In genomic region chr5:59764361-59764760, GRCh38 we compare ENCODE assay signal across 13 cellular contexts.
"Had no signal": no experiment of that assay in that cellular context is flagged by ENCODE, and none has a peak within 500 bp of the region (broad histone marks: within the 10 kb centered on the region; RNA-seq: fewer than 3 reads in every experiment).

No MANE protein-coding gene starts in this region.

- H3K9me3 Mint-ChIP-seq: activated naive CD4-positive, alpha-beta T cell treated with anti-CD3 and anti-CD28 coated beads, Interleukin-2, amount 50 U/mL, for 24 hours; natural killer cell had no signal

- H3K9me3 ChIP-seq: tibial nerve, vagina had no signal

- H3K36me3 ChIP-seq: tibial nerve, vagina had no signal

- DNase-seq: activated effector memory CD4-positive, alpha-beta T cell treated with Interleukin-2 at 50 U/mL for 16 hours; dorsolateral prefrontal cortex; natural killer cell; nucleus accumbens; posterior cingulate gyrus; retina; stimulated activated CD4-positive, alpha-beta T cell treated with anti-CD3 and anti-CD28 coated beads, Interleukin-15, amount 100 ng/mL, for 24 hours; stimulated activated CD4-positive, alpha-beta T cell treated with anti-CD3 and anti-CD28 coated beads, Interleukin-4, amount 100 ng/mL, for 1 hour; stimulated activated naive CD4-positive, alpha-beta T cell treated with Interleukin-2 at 50 U/mL for 16 hours; substantia nigra had no signal

- H3K4me3 ChIP-seq: dorsolateral prefrontal cortex, tibial nerve, vagina had no signal

- ATAC-seq: natural killer cell had no signal

- H3K27ac ChIP-seq: dorsolateral prefrontal cortex, tibial nerve, vagina had no signal

- H3K27me3 ChIP-seq: dorsolateral prefrontal cortex, tibial nerve, vagina had no signal

- H3K27ac Mint-ChIP-seq: activated naive CD4-positive, alpha-beta T cell treated with anti-CD3 and anti-CD28 coated beads, Interleukin-2, amount 50 U/mL, for 24 hours; natural killer cell had no signal

- H3K36me3 Mint-ChIP-seq: activated naive CD4-positive, alpha-beta T cell treated with anti-CD3 and anti-CD28 coated beads, Interleukin-2, amount 50 U/mL, for 24 hours; natural killer cell had no signal

- H3K4me3 Mint-ChIP-seq: activated naive CD4-positive, alpha-beta T cell treated with anti-CD3 and anti-CD28 coated beads, Interleukin-2, amount 50 U/mL, for 24 hours; natural killer cell had no signal
